15 cellular contexts compared by ENCODE assay signal in genomic region chr21:40471103-40471502, GRCh38.
"Had no signal": no experiment of that assay in that cellular context is flagged by ENCODE, and none has a peak within 500 bp of the region (broad histone marks: within the 10 kb centered on the region; RNA-seq: fewer than 3 reads in every experiment).

No MANE protein-coding gene starts in this region.

- DNase-seq: activated CD4-positive, alpha-beta memory T cell treated with anti-CD3 and anti-CD28 coated beads, Interleukin-2, amount 10 ng/mL, durations not matched to agents 7 days and 5 days; activated CD4-positive, alpha-beta T cell treated with anti-CD3 and anti-CD28 coated beads for 36 hours; activated gamma-delta T cell treated with Interleukin-2 at 50 U/mL for 16 hours; activated naive CD8-positive, alpha-beta T cell treated with anti-CD3 and anti-CD28 coated beads for 36 hours; activated T-cell treated with anti-CD3 and anti-CD28 coated beads, Interleukin-2, amount 50 U/mL, for 48 hours; esophagus squamous epithelium; foreskin fibroblast; head of caudate nucleus; mesenchymal stem cell; stimulated activated CD4-positive, alpha-beta T cell treated with anti-CD3 and anti-CD28 coated beads, Interleukin-12 subunit alpha, Interleukin-12 subunit beta, amount 100 ng/mL, for 4 hours; stimulated activated naive CD4-positive, alpha-beta T cell; substantia nigra; transverse colon had no signal

- H3K27ac ChIP-seq: breast epithelium, esophagus squamous epithelium, transverse colon had no signal

- H3K4me1 ChIP-seq: breast epithelium, esophagus squamous epithelium, transverse colon had no signal

- H3K9me3 ChIP-seq: breast epithelium, esophagus squamous epithelium, transverse colon had no signal

- H3K36me3 ChIP-seq: breast epithelium, esophagus squamous epithelium, transverse colon had no signal

- FAIRE-seq: endometrium had no signal

- H3K4me3 ChIP-seq: breast epithelium, esophagus squamous epithelium, transverse colon had no signal

- H3K27me3 ChIP-seq: breast epithelium, esophagus squamous epithelium, transverse colon had no signal

- ATAC-seq: activated CD4-positive, alpha-beta T cell treated with anti-CD3 and anti-CD28 coated beads for 36 hours had no signal
